ENCODE assay signal across 18 cellular contexts in the genomic region with DNA sequence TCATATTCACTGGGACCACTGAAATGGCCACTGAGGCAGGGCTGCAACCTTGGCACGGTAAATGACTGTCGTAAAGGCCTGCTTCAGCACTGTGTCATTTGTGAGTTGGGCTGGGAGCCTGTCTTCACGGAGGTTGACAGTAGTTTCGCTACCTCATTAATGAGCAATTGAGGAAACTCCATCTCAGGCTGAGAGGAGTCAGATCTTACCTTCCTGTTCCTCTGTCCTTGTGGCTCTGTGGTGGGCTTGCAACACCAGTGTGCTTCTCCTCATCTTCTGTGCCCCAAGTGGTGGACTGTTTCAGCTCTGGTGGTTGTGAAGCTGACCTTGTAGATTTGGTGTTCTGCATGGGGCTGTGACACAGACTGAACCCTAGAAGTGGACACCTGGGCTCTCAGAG.
DNase-seq lines count a peak whose midpoint lies in the region; ATAC-seq and TF ChIP-seq lines count a peak whose summit lies in the region.
"Had no signal": no experiment of that assay in that cellular context is flagged by ENCODE, and none has a peak within 500 bp of the region (broad histone marks: within the 10 kb centered on the region; RNA-seq: fewer than 3 reads in every experiment).

No MANE protein-coding gene starts in this region.

- intact Hi-C loops in activated CD4-positive, alpha-beta T cell treated with anti-CD3 and anti-CD28 coated beads, Interleukin-2, amount 10 ng/mL, durations not matched to agents 24 days and 14 days (cut with micrococcal nuclease): no loop called here

- H3K27me3 Mint-ChIP-seq in memory B cell (no peaks in the 10 kb centered on the region), osteocyte (ENCODE audit: unreplicated experiment) (no peaks in the 10 kb centered on the region)
- no peaks in the 10 kb centered on the region for H3K27me3 Mint-ChIP-seq in activated CD4-positive, alpha-beta T cell treated with anti-CD3 and anti-CD28 coated beads, Interleukin-2, amount 10 ng/mL, durations not matched to agents 24 days and 14 days
- H3K27me3 Mint-ChIP-seq: activated CD4-positive, alpha-beta T cell treated with anti-CD3 and anti-CD28 coated beads for 36 hours; stimulated activated naive CD8-positive, alpha-beta T cell treated with anti-CD3 and anti-CD28 coated beads, Interleukin-15, Interleukin-2, amounts not matched to agents 100 ng/mL and 50 ng/mL, for 24 hours had no signal

- no peak for TF ChIP-seq CTCF in GM10266 (IDR thresholded peaks at IDR 0.05; ENCODE audit: control insufficient read depth, insufficient read depth, low read depth, missing control alignments)
- no peak for TF ChIP-seq CTCF in osteocyte (IDR thresholded peaks at IDR 0.05)

- DNase-seq in GM10266 (ENCODE audit: extremely low spot score) (peak; percentile 12), memory B cell (ENCODE audit: low spot score in 2 of 2) (peak in 1 of 2 donors; percentile 1), osteocyte (ENCODE audit: extremely low spot score, unreplicated experiment) (no peak)
- DNase-seq in activated CD4-positive, alpha-beta T cell treated with anti-CD3 and anti-CD28 coated beads, Interleukin-2, amount 10 ng/mL, durations not matched to agents 24 days and 14 days: no peak
- no peak for DNase-seq in stimulated activated CD4-positive, alpha-beta T cell treated with anti-CD3 and anti-CD28 coated beads, Interleukin-4, amount 100 ng/mL, for 1 hour
- DNase-seq: activated CD4-positive, alpha-beta T cell treated with anti-CD3 and anti-CD28 coated beads for 36 hours; activated naive CD4-positive, alpha-beta T cell; COR-L47; naive thymus-derived CD8-positive, alpha-beta T cell; NCI-H146; NCI-H446; SJCRH30; uterus had no signal

- H3K36me3 Mint-ChIP-seq in memory B cell (peaks cover 14% of the 10 kb centered on the region), osteocyte (ENCODE audit: unreplicated experiment) (no peaks in the 10 kb centered on the region)
- no peaks in the 10 kb centered on the region for H3K36me3 Mint-ChIP-seq in activated CD4-positive, alpha-beta T cell treated with anti-CD3 and anti-CD28 coated beads, Interleukin-2, amount 10 ng/mL, durations not matched to agents 24 days and 14 days (ENCODE audit: low read depth)

- H3K4me1 Mint-ChIP-seq in memory B cell (peaks cover 10% of the 10 kb centered on the region), osteocyte (ENCODE audit: unreplicated experiment) (no peaks in the 10 kb centered on the region)
- H3K4me1 Mint-ChIP-seq in activated CD4-positive, alpha-beta T cell treated with anti-CD3 and anti-CD28 coated beads, Interleukin-2, amount 10 ng/mL, durations not matched to agents 24 days and 14 days: no peaks in the 10 kb centered on the region
- H3K4me1 Mint-ChIP-seq: activated CD4-positive, alpha-beta T cell treated with anti-CD3 and anti-CD28 coated beads for 36 hours had no signal

- H3K4me3 Mint-ChIP-seq in memory B cell (no peak overlapping the region), osteocyte (ENCODE audit: unreplicated experiment) (no peak overlapping the region)
- no peak overlapping the region for H3K4me3 Mint-ChIP-seq in activated CD4-positive, alpha-beta T cell treated with anti-CD3 and anti-CD28 coated beads, Interleukin-2, amount 10 ng/mL, durations not matched to agents 24 days and 14 days
- H3K4me3 Mint-ChIP-seq: activated CD4-positive, alpha-beta T cell treated with anti-CD3 and anti-CD28 coated beads for 36 hours; naive thymus-derived CD8-positive, alpha-beta T cell; stimulated activated naive CD8-positive, alpha-beta T cell treated with anti-CD3 and anti-CD28 coated beads, Interleukin-15, Interleukin-2, amounts not matched to agents 100 ng/mL and 50 ng/mL, for 24 hours had no signal

- H3K27ac Mint-ChIP-seq in memory B cell (peak overlapping the region; percentile 18), osteocyte (ENCODE audit: unreplicated experiment) (no peak overlapping the region)
- H3K27ac Mint-ChIP-seq in activated CD4-positive, alpha-beta T cell treated with anti-CD3 and anti-CD28 coated beads, Interleukin-2, amount 10 ng/mL, durations not matched to agents 24 days and 14 days: no peak overlapping the region
- H3K27ac Mint-ChIP-seq: activated CD4-positive, alpha-beta T cell treated with anti-CD3 and anti-CD28 coated beads for 36 hours; naive thymus-derived CD8-positive, alpha-beta T cell; progenitor cell of endocrine pancreas; stimulated activated naive CD8-positive, alpha-beta T cell treated with anti-CD3 and anti-CD28 coated beads, Interleukin-15, Interleukin-2, amounts not matched to agents 100 ng/mL and 50 ng/mL, for 24 hours had no signal

- ATAC-seq in GM19395 (IDR thresholded peaks at IDR 0.05; ENCODE audit: unreplicated experiment): peak; percentile 66
- peak; percentile 80 for ATAC-seq in HG03571 (IDR thresholded peaks at IDR 0.05; ENCODE audit: unreplicated experiment)
- ATAC-seq in memory B cell (ENCODE audit: low read depth): peak; percentile 95
- no peak for ATAC-seq in HG03108 (IDR thresholded peaks at IDR 0.05; ENCODE audit: unreplicated experiment)
- ATAC-seq: activated CD4-positive, alpha-beta T cell treated with anti-CD3 and anti-CD28 coated beads for 36 hours; naive thymus-derived CD8-positive, alpha-beta T cell had no signal

- peaks cover 2% of the 10 kb centered on the region for H3K9me3 Mint-ChIP-seq in memory B cell
- H3K9me3 Mint-ChIP-seq in activated CD4-positive, alpha-beta T cell treated with anti-CD3 and anti-CD28 coated beads, Interleukin-2, amount 10 ng/mL, durations not matched to agents 24 days and 14 days: no peaks in the 10 kb centered on the region
- no peaks in the 10 kb centered on the region for H3K9me3 Mint-ChIP-seq in osteocyte (ENCODE audit: unreplicated experiment)
- H3K9me3 Mint-ChIP-seq: naive thymus-derived CD8-positive, alpha-beta T cell; stimulated activated naive CD8-positive, alpha-beta T cell treated with anti-CD3 and anti-CD28 coated beads, Interleukin-15, Interleukin-2, amounts not matched to agents 100 ng/mL and 50 ng/mL, for 24 hours had no signal
